In genomic region chr3:126102011-126102410, GRCh38 we compare ENCODE assay signal across 19 cellular contexts. TPM values are rescaled to one million over a fixed set of nuclear protein-coding genes. Genes with fewer than 3 reads are reported as not detected.
A peak's percentile ranks its signal among the peaks of the same experiment; 100 is the strongest.
DNase-seq lines count a peak whose midpoint lies in the region; ATAC-seq, FAIRE-seq and TF ChIP-seq lines count a peak whose summit lies in the region.
"Had no signal": no experiment of that assay in that cellular context is flagged by ENCODE, and none has a peak within 500 bp of the region (broad histone marks: within the 10 kb centered on the region; RNA-seq: fewer than 3 reads in every experiment).

No MANE protein-coding gene starts in this region.

- FAIRE-seq in GM12892 (lab: Jason Lieb, UNC), result no peak

- peak overlapping the region; percentile 11 for H3K4me3 ChIP-seq in thoracic aorta
- H3K4me3 ChIP-seq: adrenal gland, GM23338, SK-N-MC, skin epidermis had no signal

- no peak for ATAC-seq in natural killer cell treated with Interleukin-12 subunit alpha and Interleukin-12 subunit beta and Interleukin-15 and Interleukin-18, amount 100 ng/mL, for 72 hours
- ATAC-seq in thoracic aorta (ENCODE audit: insufficient number of reproducible peaks, low FRiP score, low read depth) (no peak), HG03095 (IDR thresholded peaks at IDR 0.05; ENCODE audit: unreplicated experiment) (no peak), GM19467 (IDR thresholded peaks at IDR 0.05; ENCODE audit: unreplicated experiment) (no peak)
- ATAC-seq: activated CD4-positive, CD25-positive, alpha-beta regulatory T cell treated with anti-CD3 and anti-CD28 coated beads, Interleukin-2, amount 50 U/mL, for 24 hours; activated CD8-positive, alpha-beta memory T cell treated with anti-CD3 and anti-CD28 coated beads, Interleukin-2, amount 10 ng/mL, durations not matched to agents 7 days and 5 days; GM23338 had no signal

- H3K36me3 ChIP-seq in thoracic aorta, result peaks cover 7% of the 10 kb centered on the region
- H3K36me3 ChIP-seq: adrenal gland had no signal

- peaks cover 30% of the 10 kb centered on the region for H3K4me1 Mint-ChIP-seq in brain
- H3K4me1 Mint-ChIP-seq in natural killer cell treated with Interleukin-12 subunit alpha and Interleukin-12 subunit beta and Interleukin-15 and Interleukin-18, amount 100 ng/mL, for 72 hours (ENCODE audit: low read depth in 2 of 2), result no peaks in the 10 kb centered on the region
- H3K4me1 Mint-ChIP-seq: GM23338 had no signal

- peaks cover 0 to 3% (median 0%) of the 10 kb centered on the region in 5 experiments for H3K9me3 Mint-ChIP-seq in brain
- H3K9me3 Mint-ChIP-seq in natural killer cell treated with Interleukin-12 subunit alpha and Interleukin-12 subunit beta and Interleukin-15 and Interleukin-18, amount 100 ng/mL, for 72 hours, result no peaks in the 10 kb centered on the region
- H3K9me3 Mint-ChIP-seq: CD4-positive, alpha-beta T cell had no signal

- no peak overlapping the region for H3K4me3 Mint-ChIP-seq in brain
- no peak overlapping the region for H3K4me3 Mint-ChIP-seq in natural killer cell treated with Interleukin-12 subunit alpha and Interleukin-12 subunit beta and Interleukin-15 and Interleukin-18, amount 100 ng/mL, for 72 hours
- H3K4me3 Mint-ChIP-seq: activated CD8-positive, alpha-beta memory T cell treated with anti-CD3 and anti-CD28 coated beads, Interleukin-2, amount 10 ng/mL, durations not matched to agents 7 days and 5 days; CD4-positive, alpha-beta T cell; GM23338 had no signal

- peak overlapping the region; percentile 71 to 91 (median 81) for H3K27ac Mint-ChIP-seq in brain
- no peak overlapping the region for H3K27ac Mint-ChIP-seq in natural killer cell treated with Interleukin-12 subunit alpha and Interleukin-12 subunit beta and Interleukin-15 and Interleukin-18, amount 100 ng/mL, for 72 hours
- H3K27ac Mint-ChIP-seq: activated CD8-positive, alpha-beta memory T cell treated with anti-CD3 and anti-CD28 coated beads, Interleukin-2, amount 10 ng/mL, durations not matched to agents 7 days and 5 days; CD4-positive, alpha-beta T cell; GM23338 had no signal

- DNase-seq in cardiac septum (ENCODE audit: low spot score) (peak; percentile 73), thoracic aorta (ENCODE audit: low spot score) (no peak), GM12892 (ENCODE audit: insufficient read length) (no peak), NCI-H226 (no peak)
- peak; percentile 32 for DNase-seq in natural killer cell treated with Interleukin-12 subunit alpha and Interleukin-12 subunit beta and Interleukin-15 and Interleukin-18, amount 100 ng/mL, for 72 hours (ENCODE audit: low spot score)
- DNase-seq: activated CD8-positive, alpha-beta memory T cell treated with anti-CD3 and anti-CD28 coated beads, Interleukin-2, amount 10 ng/mL, durations not matched to agents 7 days and 5 days; CD4-positive, alpha-beta T cell; NCI-H1436; NCI-H774; stimulated activated CD4-positive, alpha-beta T cell treated with anti-CD3 and anti-CD28 coated beads, Interleukin-4, amount 100 ng/mL, for 1 hour; T-helper 9 cell had no signal

- TF ChIP-seq POLR2A in GM12892 (IDR thresholded peaks at IDR 0.05; ENCODE audit: low read depth, low read length), result no peak

- peaks cover 3% of the 10 kb centered on the region for H3K27me3 Mint-ChIP-seq in brain
- peaks cover 0 to 4% of the 10 kb centered on the region in 2 donors for H3K27me3 Mint-ChIP-seq in natural killer cell treated with Interleukin-12 subunit alpha and Interleukin-12 subunit beta and Interleukin-15 and Interleukin-18, amount 100 ng/mL, for 72 hours
- H3K27me3 Mint-ChIP-seq: activated CD8-positive, alpha-beta memory T cell treated with anti-CD3 and anti-CD28 coated beads, Interleukin-2, amount 10 ng/mL, durations not matched to agents 7 days and 5 days; CD4-positive, alpha-beta T cell had no signal

- TF ChIP-seq CTCF in brain (conservative IDR thresholded peaks at IDR 0.05) (no peak), thoracic aorta (IDR thresholded peaks at IDR 0.05) (no peak)

- H3K9me3 ChIP-seq in thoracic aorta, result no peaks in the 10 kb centered on the region
- H3K9me3 ChIP-seq: adrenal gland had no signal

- no peaks in the 10 kb centered on the region for H3K27me3 ChIP-seq in thoracic aorta (replicated peaks; ENCODE audit: insufficient read depth)
- H3K27me3 ChIP-seq: adrenal gland had no signal

- peaks cover 37 to 61% of the 10 kb centered on the region in 2 donors for H3K4me1 ChIP-seq in thoracic aorta (ENCODE audit: control insufficient read depth in 1 of 2, low read depth in 2 of 2)

- peak overlapping the region; percentile 96 to 98 for H3K27ac ChIP-seq in thoracic aorta
- H3K27ac ChIP-seq: SK-N-MC had no signal

- intact Hi-C loops in cardiac septum (cut with DNase I), result no loop called here

- H3K36me3 Mint-ChIP-seq in brain, result no peaks in the 10 kb centered on the region
- no peaks in the 10 kb centered on the region for H3K36me3 Mint-ChIP-seq in natural killer cell treated with Interleukin-12 subunit alpha and Interleukin-12 subunit beta and Interleukin-15 and Interleukin-18, amount 100 ng/mL, for 72 hours
- H3K36me3 Mint-ChIP-seq: activated CD8-positive, alpha-beta memory T cell treated with anti-CD3 and anti-CD28 coated beads, Interleukin-2, amount 10 ng/mL, durations not matched to agents 7 days and 5 days had no signal

RNA-seq across cellular contexts. Expression of gene SLC41A3, which starts 18.1 kb away (rescaled TPM):
- polyA plus RNA-seq in brain (ENCODE audit: insufficient read depth, low read depth, low replicate concordance), result 78.3 TPM
- 35.6 TPM for total RNA-seq in cardiac septum
- total RNA-seq in natural killer cell treated with Interleukin-12 subunit alpha and Interleukin-12 subunit beta and Interleukin-15 and Interleukin-18, amount 100 ng/mL, for 72 hours, result 10 to 100 TPM; 30.4 to 36.4 TPM
- total RNA-seq in thoracic aorta, result 100 to 1,000 TPM in 1 of 2 donors, 10 to 100 TPM in 1; 70.9 to 106 TPM
- polyA plus RNA-seq in GM12892 (2012; ENCODE audit: missing spikeins), result 15.4 TPM

Comparison
In these comparisons a context has a peak if more than half of its experiments do, and no peak if none do; other contexts are left out.
1. H3K27ac Mint-ChIP-seq: peak in brain (5 of 5); none in natural killer cell treated with Interleukin-12 subunit alpha and Interleukin-12 subunit beta and Interleukin-15 and Interleukin-18, amount 100 ng/mL, for 72 hours (0 of 2).
2. DNase-seq: peak in cardiac septum (single experiment) and natural killer cell treated with Interleukin-12 subunit alpha and Interleukin-12 subunit beta and Interleukin-15 and Interleukin-18, amount 100 ng/mL, for 72 hours (single experiment); none in thoracic aorta (single experiment), GM12892 (single experiment) and NCI-H226 (single experiment).